Comparison of ENCODE assay signal across 8 cellular contexts in the genomic region with DNA sequence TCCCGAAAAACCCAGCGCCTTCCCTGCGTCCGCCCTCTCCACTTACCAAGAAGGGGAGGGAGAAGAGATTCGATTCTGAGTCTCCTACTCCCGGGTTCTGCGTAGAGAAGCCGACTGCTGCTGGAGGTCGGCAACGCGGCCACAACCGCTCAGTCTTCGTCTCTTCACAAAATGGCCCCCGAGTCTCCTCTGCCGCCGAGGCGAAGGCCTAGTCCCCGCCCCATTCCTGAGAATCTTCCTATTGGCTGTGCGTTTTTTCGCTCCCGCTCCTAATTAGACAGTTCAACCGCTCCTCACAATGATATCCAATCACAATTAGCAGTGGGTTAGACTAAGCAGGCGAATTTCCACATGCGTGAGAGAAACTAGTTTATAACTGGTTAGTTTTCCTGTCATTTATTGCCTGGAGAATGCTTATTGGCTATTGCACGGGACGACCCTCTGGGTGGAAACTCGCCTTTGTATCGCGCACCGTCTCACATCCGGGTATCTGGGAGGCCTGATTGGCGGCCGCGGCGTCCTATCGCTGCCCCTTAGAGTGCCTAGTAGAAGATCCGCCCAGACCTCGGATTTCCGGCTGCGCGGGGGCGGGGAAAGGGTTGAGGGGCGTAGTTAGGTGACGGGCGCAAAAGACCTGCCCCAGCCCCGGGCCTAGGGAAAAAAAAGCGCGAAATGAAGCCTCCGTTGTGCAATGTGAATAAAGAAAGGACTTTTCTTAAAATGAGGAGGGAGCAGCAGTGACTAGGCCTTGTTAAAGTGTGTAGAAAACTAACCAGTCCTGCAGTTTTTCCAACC. TPM values are rescaled to one million over a fixed set of nuclear protein-coding genes. Genes with fewer than 3 reads are reported as not detected.
DNase-seq lines count a peak whose midpoint lies in the region; ATAC-seq and TF ChIP-seq lines count a peak whose summit lies in the region.

A gene (minus strand): TSS at position 191 of the 795 bp plus-strand sequence. CDS start 35,249 bp downstream, outside the sequence.

- H3K9me3 ChIP-seq in DND-41 (ENCODE audit: insufficient read depth, low read length, severe bottlenecking) (no peaks in the 10 kb centered on the region), GM23248 (ENCODE audit: low read depth) (no peaks in the 10 kb centered on the region), esophagus squamous epithelium (no peaks in the 10 kb centered on the region)

- H4K20me1 ChIP-seq in DND-41 (ENCODE audit: insufficient read depth, low read length) (peaks cover 45% of the 10 kb centered on the region), GM23248 (ENCODE audit: insufficient read depth) (peaks cover 37% of the 10 kb centered on the region)

- ATAC-seq in DND-41 (ENCODE audit: insufficient read depth, low read depth): peak; percentile 91

- H3K27ac Mint-ChIP-seq in activated T-helper 1 cell treated with anti-CD3 and anti-CD28 coated beads, Interleukin-12 subunit alpha, Interleukin-12 subunit beta, Interleukin-2, Interleukin-4 antibody, amounts not matched to agents 30 ng/mL and 10 ng/mL and 1 ng/mL, durations not matched to agents 14 hours and 24 hours and 36 hours: peak within 1 kb of the TSS; percentile 100

- peaks cover 34% of the 10 kb centered on the region for H3K4me1 Mint-ChIP-seq in activated T-helper 1 cell treated with anti-CD3 and anti-CD28 coated beads, Interleukin-12 subunit alpha, Interleukin-12 subunit beta, Interleukin-2, Interleukin-4 antibody, amounts not matched to agents 30 ng/mL and 10 ng/mL and 1 ng/mL, durations not matched to agents 14 hours and 24 hours and 36 hours (ENCODE audit: low read depth)

- H3K27ac ChIP-seq in DND-41 (ENCODE audit: low read length): peak within 1 kb of the TSS; percentile 96
- peak within 1 kb of the TSS; percentile 89 for H3K27ac ChIP-seq in GM23248
- H3K27ac ChIP-seq in esophagus squamous epithelium: peak within 1 kb of the TSS; percentile 92 to 100 (median 96)

- intact Hi-C loops in activated T-helper 1 cell treated with anti-CD3 and anti-CD28 coated beads, Interleukin-12 subunit alpha, Interleukin-12 subunit beta, Interleukin-2, Interleukin-4 antibody, amounts not matched to agents 30 ng/mL and 10 ng/mL and 1 ng/mL, durations not matched to agents 14 hours and 24 hours and 36 hours (cut with micrococcal nuclease): loop anchor here (1.0 to 5.0 kb wide), 15 partner anchors 39 to 1825 kb away; a partner anchor contains a TSS
- intact Hi-C loops in esophagus squamous epithelium (cut with DNase I): no loop called here

- DNase-seq in DND-41 (peak; percentile 100), GM23248 (peak; percentile 98), Kasumi-1 (lab: John Stamatoyannopoulos, UW) (peak; percentile 99), RPMI7951 (ENCODE audit: low read depth) (peak; percentile 100), esophagus squamous epithelium (lab: John Stamatoyannopoulos, UW) (peak; percentile 98), myocyte (ENCODE audit: low read depth) (peak; percentile 100)
- peak; percentile 100 for DNase-seq in activated T-helper 1 cell treated with anti-CD3 and anti-CD28 coated beads, Interleukin-12 subunit alpha, Interleukin-12 subunit beta, Interleukin-2, Interleukin-4 antibody, amounts not matched to agents 30 ng/mL and 10 ng/mL and 1 ng/mL, durations not matched to agents 14 hours and 24 hours and 36 hours (ENCODE audit: low spot score)
- DNase-seq in stimulated activated CD8-positive, alpha-beta memory T cell treated with anti-CD3 and anti-CD28 coated beads, Interleukin-7, amount 100 ng/mL, for 48 hours (ENCODE audit: extremely low read depth in 1 of 2, low read depth in 1 of 2): peak; percentile 99 to 100

- H3K9me2 ChIP-seq in GM23248 (ENCODE audit: insufficient read depth): no peaks in the 10 kb centered on the region

- no peaks in the 10 kb centered on the region for H3K27me3 Mint-ChIP-seq in activated T-helper 1 cell treated with anti-CD3 and anti-CD28 coated beads, Interleukin-12 subunit alpha, Interleukin-12 subunit beta, Interleukin-2, Interleukin-4 antibody, amounts not matched to agents 30 ng/mL and 10 ng/mL and 1 ng/mL, durations not matched to agents 14 hours and 24 hours and 36 hours (ENCODE audit: insufficient read depth)

- no peaks in the 10 kb centered on the region for H3K9me3 Mint-ChIP-seq in activated T-helper 1 cell treated with anti-CD3 and anti-CD28 coated beads, Interleukin-12 subunit alpha, Interleukin-12 subunit beta, Interleukin-2, Interleukin-4 antibody, amounts not matched to agents 30 ng/mL and 10 ng/mL and 1 ng/mL, durations not matched to agents 14 hours and 24 hours and 36 hours

- TF ChIP-seq CTCF in DND-41 (IDR thresholded peaks at IDR 0.05; ENCODE audit: borderline replicate concordance, extremely low read depth, low read length, poor library complexity, severe bottlenecking) (no peak), esophagus squamous epithelium (IDR thresholded peaks at IDR 0.05) (peak in 1 of 6 experiments; percentile 18)

- H3K79me2 ChIP-seq in DND-41 (ENCODE audit: insufficient read depth, low read length): peaks cover 55% of the 10 kb centered on the region
- H3K79me2 ChIP-seq in GM23248 (ENCODE audit: insufficient read depth): peaks cover 48% of the 10 kb centered on the region

- peak in 3 of 4 donors; percentile 67 to 98 (median 93) for TF ChIP-seq POLR2A in esophagus squamous epithelium (IDR thresholded peaks at IDR 0.05)

- H3K36me3 Mint-ChIP-seq in activated T-helper 1 cell treated with anti-CD3 and anti-CD28 coated beads, Interleukin-12 subunit alpha, Interleukin-12 subunit beta, Interleukin-2, Interleukin-4 antibody, amounts not matched to agents 30 ng/mL and 10 ng/mL and 1 ng/mL, durations not matched to agents 14 hours and 24 hours and 36 hours (ENCODE audit: low read depth): peaks cover 42% of the 10 kb centered on the region

- H3K36me3 ChIP-seq in DND-41 (ENCODE audit: insufficient read depth, low read length) (peaks cover 45% of the 10 kb centered on the region), GM23248 (ENCODE audit: low read depth) (peaks cover 22% of the 10 kb centered on the region), esophagus squamous epithelium (peaks cover 0 to 24% (median 0%) of the 10 kb centered on the region in 3 donors)

- H2AFZ ChIP-seq in DND-41 (ENCODE audit: low read depth, low read length): peak within 1 kb of the TSS; percentile 66
- peak within 1 kb of the TSS; percentile 99 for H2AFZ ChIP-seq in GM23248

- in situ Hi-C loops in GM23248 (cut with MboI): no loop called here

- peaks cover 43% of the 10 kb centered on the region for H3F3A ChIP-seq in GM23248 (ENCODE audit: insufficient read depth)

- H3K4me1 ChIP-seq in DND-41 (ENCODE audit: insufficient read depth, low read length) (peaks cover 50% of the 10 kb centered on the region), GM23248 (ENCODE audit: insufficient read depth) (peaks cover 28% of the 10 kb centered on the region), esophagus squamous epithelium (peaks cover 27 to 48% (median 33%) of the 10 kb centered on the region in 3 donors)

- H3K27me3 ChIP-seq in DND-41 (ENCODE audit: insufficient read depth, low read length, poor library complexity): no peaks in the 10 kb centered on the region
- H3K27me3 ChIP-seq in GM23248 (replicated peaks; ENCODE audit: insufficient read depth): no peaks in the 10 kb centered on the region
- H3K27me3 ChIP-seq in esophagus squamous epithelium: no peaks in the 10 kb centered on the region

- WGBS in GM23248 (ENCODE audit: low coverage in 1 of 2, low lambda C conversion rate in 2 of 2, missing lambda C conversion rate in 2 of 2), 2 experiments: 0 to 2% methylated on average over 49 of the region's 49 CpGs
- 0% methylated on average over 28 to 34 of the region's 49 CpGs for WGBS in esophagus squamous epithelium, 2 donors

- peak within 1 kb of the TSS; percentile 73 for H3K4me2 ChIP-seq in DND-41 (ENCODE audit: insufficient read depth, low read length)
- peak within 1 kb of the TSS; percentile 97 for H3K4me2 ChIP-seq in GM23248 (ENCODE audit: unreplicated experiment)

- peak within 1 kb of the TSS; percentile 99 for H3K4me3 Mint-ChIP-seq in activated T-helper 1 cell treated with anti-CD3 and anti-CD28 coated beads, Interleukin-12 subunit alpha, Interleukin-12 subunit beta, Interleukin-2, Interleukin-4 antibody, amounts not matched to agents 30 ng/mL and 10 ng/mL and 1 ng/mL, durations not matched to agents 14 hours and 24 hours and 36 hours

- peak within 1 kb of the TSS; percentile 82 to 99 for H3K4me3 ChIP-seq in DND-41 (ENCODE audit: low read depth in 1 of 2, low read length in 2 of 2)
- peak within 1 kb of the TSS; percentile 95 for H3K4me3 ChIP-seq in GM23248
- peak within 1 kb of the TSS; percentile 57 to 98 (median 86) for H3K4me3 ChIP-seq in esophagus squamous epithelium

- H3K9ac ChIP-seq in DND-41 (ENCODE audit: low read depth, low read length) (peak within 1 kb of the TSS; percentile 89), GM23248 (peak within 1 kb of the TSS; percentile 99)

RNA-seq across cellular contexts. Expression of the gene that starts here (rescaled TPM):
- total RNA-seq in GM23248 (2014; rRNA removed; shearing (Covaris generic)): 674 and 705 TPM in 2 replicates
- polyA plus RNA-seq in GM23248 (2016; fragmentation: Nextera tagmentation; extraction: Ambion mirVana): 584 and 592 TPM in 2 replicates
- 559 and 723 TPM in 2 replicates for total RNA-seq in RPMI7951 (2014; rRNA removed; shearing (Covaris generic))
- total RNA-seq in activated T-helper 1 cell treated with anti-CD3 and anti-CD28 coated beads, Interleukin-12 subunit alpha, Interleukin-12 subunit beta, Interleukin-2, Interleukin-4 antibody, amounts not matched to agents 30 ng/mL and 10 ng/mL and 1 ng/mL, durations not matched to agents 14 hours and 24 hours and 36 hours: 958 and 976 TPM in 2 replicates
- total RNA-seq in esophagus squamous epithelium (100 to 1,000 TPM; 252 to 651 (median 476) TPM), myocyte (541 and 590 TPM in 2 replicates)
- 375 TPM for polyA plus RNA-seq in myocyte (2012)

Comparison
In these comparisons a context has a peak if more than half of its experiments do, and no peak if none do; other contexts are left out.
1. Peak in every context shown above with its lines: DNase-seq, ATAC-seq, H3K4me3 ChIP-seq and H3K27ac ChIP-seq.